ENCODE assay signal across 2 cellular contexts in genomic region chr1:119701659-119702058, GRCh38.
TF ChIP-seq lines count a peak whose summit lies in the region.

No MANE protein-coding gene starts in this region.

TF ChIP-seq in HEK293, 187 proteins besides CTCF, POLR2A, EP300 and RAD21:
- no peak for TF ChIP-seq SALL2 (tag by site-specific recombination; IDR thresholded peaks at IDR 0.05; ENCODE audit: borderline replicate concordance)
- peak; percentile 90 for TF ChIP-seq SETDB1 (IDR thresholded peaks at IDR 0.05; ENCODE audit: insufficient read length, low read length)
- peak; percentile 85; the same call in 1 of the 2 replicates for TF ChIP-seq TRIM28 (IDR thresholded peaks at IDR 0.05; ENCODE audit: borderline replicate concordance, low read length)
- TF ChIP-seq MZF1 (tag by site-specific recombination; IDR thresholded peaks at IDR 0.05; ENCODE audit: borderline replicate concordance) = no peak

TF ChIP-seq in K562, 482 proteins besides CTCF, POLR2A, EP300 and RAD21:
- TF ChIP-seq ZNF280A (IDR thresholded peaks at IDR 0.05; ENCODE audit: low read depth, partially characterized antibody) (peak; percentile 56), ZFP36 (IDR thresholded peaks at IDR 0.05; ENCODE audit: low read depth, low read length, partially characterized antibody) (peak; percentile 33), COPS2 (conservative IDR thresholded peaks at IDR 0.05) (no peak), CBX5 (IDR thresholded peaks at IDR 0.05; ENCODE audit: borderline replicate concordance, low read depth) (peak; percentile 78; the same call in 1 of the 2 replicates), CBX1 (IDR thresholded peaks at IDR 0.05; ENCODE audit: low read depth) (peak; percentile 76; the same call in 1 of the 2 replicates)
